In the genomic region with DNA sequence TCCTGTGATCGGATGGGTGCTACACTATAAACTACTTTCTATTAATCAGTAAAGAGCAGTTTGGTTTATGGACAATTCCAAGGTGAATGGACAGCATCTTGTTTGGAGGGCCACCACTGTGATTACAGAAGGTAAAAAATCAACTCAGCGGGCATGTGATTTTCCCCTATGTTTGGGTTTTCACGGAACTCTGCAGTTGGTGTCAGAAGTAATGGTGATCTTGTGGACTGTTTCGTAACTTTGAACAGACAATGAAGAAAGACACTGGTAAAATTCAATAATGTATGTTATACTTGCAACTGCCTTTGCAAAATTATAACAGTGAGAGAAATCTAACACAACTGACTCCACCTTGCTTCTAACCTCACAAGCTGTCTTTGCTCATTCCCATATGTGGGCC, we compare ENCODE assay signal across 1 cellular context.
TF ChIP-seq lines count a peak whose summit lies in the region.

No MANE protein-coding gene starts in this region.

TF ChIP-seq in HepG2, 621 proteins besides CTCF, POLR2A, EP300 and RAD21 (continued from another document and continues in another):
- TF ChIP-seq, protein P1, sequence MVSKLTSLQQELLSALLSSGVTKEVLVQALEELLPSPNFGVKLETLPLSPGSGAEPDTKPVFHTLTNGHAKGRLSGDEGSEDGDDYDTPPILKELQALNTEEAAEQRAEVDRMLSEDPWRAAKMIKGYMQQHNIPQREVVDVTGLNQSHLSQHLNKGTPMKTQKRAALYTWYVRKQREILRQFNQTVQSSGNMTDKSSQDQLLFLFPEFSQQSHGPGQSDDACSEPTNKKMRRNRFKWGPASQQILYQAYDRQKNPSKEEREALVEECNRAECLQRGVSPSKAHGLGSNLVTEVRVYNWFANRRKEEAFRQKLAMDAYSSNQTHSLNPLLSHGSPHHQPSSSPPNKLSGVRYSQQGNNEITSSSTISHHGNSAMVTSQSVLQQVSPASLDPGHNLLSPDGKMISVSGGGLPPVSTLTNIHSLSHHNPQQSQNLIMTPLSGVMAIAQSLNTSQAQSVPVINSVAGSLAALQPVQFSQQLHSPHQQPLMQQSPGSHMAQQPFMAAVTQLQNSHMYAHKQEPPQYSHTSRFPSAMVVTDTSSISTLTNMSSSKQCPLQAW (CRISPR knock-in tag; IDR thresholded peaks at IDR 0.05): peak; percentile 31; the same call in 1 of the 2 replicates
- TF ChIP-seq, protein P2, sequence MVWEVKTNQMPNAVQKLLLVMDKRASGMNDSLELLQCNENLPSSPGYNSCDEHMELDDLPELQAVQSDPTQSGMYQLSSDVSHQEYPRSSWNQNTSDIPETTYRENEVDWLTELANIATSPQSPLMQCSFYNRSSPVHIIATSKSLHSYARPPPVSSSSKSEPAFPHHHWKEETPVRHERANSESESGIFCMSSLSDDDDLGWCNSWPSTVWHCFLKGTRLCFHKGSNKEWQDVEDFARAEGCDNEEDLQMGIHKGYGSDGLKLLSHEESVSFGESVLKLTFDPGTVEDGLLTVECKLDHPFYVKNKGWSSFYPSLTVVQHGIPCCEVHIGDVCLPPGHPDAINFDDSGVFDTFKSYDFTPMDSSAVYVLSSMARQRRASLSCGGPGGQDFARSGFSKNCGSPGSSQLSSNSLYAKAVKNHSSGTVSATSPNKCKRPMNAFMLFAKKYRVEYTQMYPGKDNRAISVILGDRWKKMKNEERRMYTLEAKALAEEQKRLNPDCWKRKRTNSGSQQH (CRISPR knock-in tag; IDR thresholded peaks at IDR 0.05; ENCODE audit: low read depth): no peak
- TF ChIP-seq POLR2AphosphoS2 (IDR thresholded peaks at IDR 0.05; ENCODE audit: low read depth, low read length) (no peak), DNMT3B (CRISPR knock-in tag; conservative IDR thresholded peaks at IDR 0.05) (peak; percentile 47; the same call in 1 of the 2 replicates), SMAD9 (CRISPR knock-in tag; IDR thresholded peaks at IDR 0.05) (no peak), NFIC (IDR thresholded peaks at IDR 0.05; ENCODE audit: low read length) (peak; percentile 56; the same call in 1 of the 2 replicates), TEAD2 (CRISPR knock-in tag; IDR thresholded peaks at IDR 0.05) (no peak), PHF20 (CRISPR knock-in tag; IDR thresholded peaks at IDR 0.05) (no peak), HMG20A (CRISPR knock-in tag; IDR thresholded peaks at IDR 0.05; ENCODE audit: borderline replicate concordance) (peak; percentile 46; the same call in 1 of the 2 replicates), FOXK1 (CRISPR knock-in tag; IDR thresholded peaks at IDR 0.05; ENCODE audit: borderline replicate concordance, low read depth) (0 out of 2 replicates have a peak, but pooled peaks have one; percentile 27), ZNF34 (CRISPR knock-in tag; IDR thresholded peaks at IDR 0.05; ENCODE audit: borderline replicate concordance) (no peak), ZBTB20 (CRISPR knock-in tag; IDR thresholded peaks at IDR 0.05; ENCODE audit: borderline replicate concordance, low read depth) (peak; percentile 39; the same call in 1 of the 2 replicates), SAP130 (CRISPR knock-in tag; IDR thresholded peaks at IDR 0.05; ENCODE audit: low read depth) (peak; percentile 55; the same call in 1 of the 2 replicates), ZNF746 (CRISPR knock-in tag; IDR thresholded peaks at IDR 0.05) (no peak), ZEB1 (IDR thresholded peaks at IDR 0.05; ENCODE audit: insufficient replicate concordance, low read depth) (peak; percentile 26), CREM (IDR thresholded peaks at IDR 0.05) (peak; percentile 35; the same call in 1 of the 2 replicates), CREM (CRISPR knock-in tag; IDR thresholded peaks at IDR 0.05) (no peak), ZNF501 (CRISPR knock-in tag; IDR thresholded peaks at IDR 0.05) (no peak), HDAC1 (CRISPR knock-in tag; IDR thresholded peaks at IDR 0.05) (peak; percentile 25; the same call in 1 of the 2 replicates)
- TF ChIP-seq, protein P3, sequence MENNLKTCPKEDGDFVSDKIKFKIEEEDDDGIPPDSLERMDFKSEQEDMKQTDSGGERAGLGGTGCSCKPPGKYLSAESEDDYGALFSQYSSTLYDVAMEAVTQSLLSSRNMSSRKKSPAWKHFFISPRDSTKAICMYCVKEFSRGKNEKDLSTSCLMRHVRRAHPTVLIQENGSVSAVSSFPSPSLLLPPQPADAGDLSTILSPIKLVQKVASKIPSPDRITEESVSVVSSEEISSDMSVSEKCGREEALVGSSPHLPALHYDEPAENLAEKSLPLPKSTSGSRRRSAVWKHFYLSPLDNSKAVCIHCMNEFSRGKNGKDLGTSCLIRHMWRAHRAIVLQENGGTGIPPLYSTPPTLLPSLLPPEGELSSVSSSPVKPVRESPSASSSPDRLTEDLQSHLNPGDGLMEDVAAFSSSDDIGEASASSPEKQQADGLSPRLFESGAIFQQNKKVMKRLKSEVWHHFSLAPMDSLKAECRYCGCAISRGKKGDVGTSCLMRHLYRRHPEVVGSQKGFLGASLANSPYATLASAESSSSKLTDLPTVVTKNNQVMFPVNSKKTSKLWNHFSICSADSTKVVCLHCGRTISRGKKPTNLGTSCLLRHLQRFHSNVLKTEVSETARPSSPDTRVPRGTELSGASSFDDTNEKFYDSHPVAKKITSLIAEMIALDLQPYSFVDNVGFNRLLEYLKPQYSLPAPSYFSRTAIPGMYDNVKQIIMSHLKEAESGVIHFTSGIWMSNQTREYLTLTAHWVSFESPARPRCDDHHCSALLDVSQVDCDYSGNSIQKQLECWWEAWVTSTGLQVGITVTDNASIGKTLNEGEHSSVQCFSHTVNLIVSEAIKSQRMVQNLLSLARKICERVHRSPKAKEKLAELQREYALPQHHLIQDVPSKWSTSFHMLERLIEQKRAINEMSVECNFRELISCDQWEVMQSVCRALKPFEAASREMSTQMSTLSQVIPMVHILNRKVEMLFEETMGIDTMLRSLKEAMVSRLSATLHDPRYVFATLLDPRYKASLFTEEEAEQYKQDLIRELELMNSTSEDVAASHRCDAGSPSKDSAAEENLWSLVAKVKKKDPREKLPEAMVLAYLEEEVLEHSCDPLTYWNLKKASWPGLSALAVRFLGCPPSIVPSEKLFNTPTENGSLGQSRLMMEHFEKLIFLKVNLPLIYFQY (CRISPR knock-in tag; IDR thresholded peaks at IDR 0.05; ENCODE audit: borderline replicate concordance): peak; percentile 68; the same call in 1 of the 2 replicates
- TF ChIP-seq, protein P4, sequence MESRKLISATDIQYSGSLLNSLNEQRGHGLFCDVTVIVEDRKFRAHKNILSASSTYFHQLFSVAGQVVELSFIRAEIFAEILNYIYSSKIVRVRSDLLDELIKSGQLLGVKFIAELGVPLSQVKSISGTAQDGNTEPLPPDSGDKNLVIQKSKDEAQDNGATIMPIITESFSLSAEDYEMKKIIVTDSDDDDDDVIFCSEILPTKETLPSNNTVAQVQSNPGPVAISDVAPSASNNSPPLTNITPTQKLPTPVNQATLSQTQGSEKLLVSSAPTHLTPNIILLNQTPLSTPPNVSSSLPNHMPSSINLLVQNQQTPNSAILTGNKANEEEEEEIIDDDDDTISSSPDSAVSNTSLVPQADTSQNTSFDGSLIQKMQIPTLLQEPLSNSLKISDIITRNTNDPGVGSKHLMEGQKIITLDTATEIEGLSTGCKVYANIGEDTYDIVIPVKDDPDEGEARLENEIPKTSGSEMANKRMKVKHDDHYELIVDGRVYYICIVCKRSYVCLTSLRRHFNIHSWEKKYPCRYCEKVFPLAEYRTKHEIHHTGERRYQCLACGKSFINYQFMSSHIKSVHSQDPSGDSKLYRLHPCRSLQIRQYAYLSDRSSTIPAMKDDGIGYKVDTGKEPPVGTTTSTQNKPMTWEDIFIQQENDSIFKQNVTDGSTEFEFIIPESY (CRISPR knock-in tag; IDR thresholded peaks at IDR 0.05): no peak
- TF ChIP-seq, protein P5, sequence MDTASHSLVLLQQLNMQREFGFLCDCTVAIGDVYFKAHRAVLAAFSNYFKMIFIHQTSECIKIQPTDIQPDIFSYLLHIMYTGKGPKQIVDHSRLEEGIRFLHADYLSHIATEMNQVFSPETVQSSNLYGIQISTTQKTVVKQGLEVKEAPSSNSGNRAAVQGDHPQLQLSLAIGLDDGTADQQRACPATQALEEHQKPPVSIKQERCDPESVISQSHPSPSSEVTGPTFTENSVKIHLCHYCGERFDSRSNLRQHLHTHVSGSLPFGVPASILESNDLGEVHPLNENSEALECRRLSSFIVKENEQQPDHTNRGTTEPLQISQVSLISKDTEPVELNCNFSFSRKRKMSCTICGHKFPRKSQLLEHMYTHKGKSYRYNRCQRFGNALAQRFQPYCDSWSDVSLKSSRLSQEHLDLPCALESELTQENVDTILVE (CRISPR knock-in tag; IDR thresholded peaks at IDR 0.05): 0 out of 2 replicates have a peak, but pooled peaks have one; percentile 2
- TF ChIP-seq, protein P6, sequence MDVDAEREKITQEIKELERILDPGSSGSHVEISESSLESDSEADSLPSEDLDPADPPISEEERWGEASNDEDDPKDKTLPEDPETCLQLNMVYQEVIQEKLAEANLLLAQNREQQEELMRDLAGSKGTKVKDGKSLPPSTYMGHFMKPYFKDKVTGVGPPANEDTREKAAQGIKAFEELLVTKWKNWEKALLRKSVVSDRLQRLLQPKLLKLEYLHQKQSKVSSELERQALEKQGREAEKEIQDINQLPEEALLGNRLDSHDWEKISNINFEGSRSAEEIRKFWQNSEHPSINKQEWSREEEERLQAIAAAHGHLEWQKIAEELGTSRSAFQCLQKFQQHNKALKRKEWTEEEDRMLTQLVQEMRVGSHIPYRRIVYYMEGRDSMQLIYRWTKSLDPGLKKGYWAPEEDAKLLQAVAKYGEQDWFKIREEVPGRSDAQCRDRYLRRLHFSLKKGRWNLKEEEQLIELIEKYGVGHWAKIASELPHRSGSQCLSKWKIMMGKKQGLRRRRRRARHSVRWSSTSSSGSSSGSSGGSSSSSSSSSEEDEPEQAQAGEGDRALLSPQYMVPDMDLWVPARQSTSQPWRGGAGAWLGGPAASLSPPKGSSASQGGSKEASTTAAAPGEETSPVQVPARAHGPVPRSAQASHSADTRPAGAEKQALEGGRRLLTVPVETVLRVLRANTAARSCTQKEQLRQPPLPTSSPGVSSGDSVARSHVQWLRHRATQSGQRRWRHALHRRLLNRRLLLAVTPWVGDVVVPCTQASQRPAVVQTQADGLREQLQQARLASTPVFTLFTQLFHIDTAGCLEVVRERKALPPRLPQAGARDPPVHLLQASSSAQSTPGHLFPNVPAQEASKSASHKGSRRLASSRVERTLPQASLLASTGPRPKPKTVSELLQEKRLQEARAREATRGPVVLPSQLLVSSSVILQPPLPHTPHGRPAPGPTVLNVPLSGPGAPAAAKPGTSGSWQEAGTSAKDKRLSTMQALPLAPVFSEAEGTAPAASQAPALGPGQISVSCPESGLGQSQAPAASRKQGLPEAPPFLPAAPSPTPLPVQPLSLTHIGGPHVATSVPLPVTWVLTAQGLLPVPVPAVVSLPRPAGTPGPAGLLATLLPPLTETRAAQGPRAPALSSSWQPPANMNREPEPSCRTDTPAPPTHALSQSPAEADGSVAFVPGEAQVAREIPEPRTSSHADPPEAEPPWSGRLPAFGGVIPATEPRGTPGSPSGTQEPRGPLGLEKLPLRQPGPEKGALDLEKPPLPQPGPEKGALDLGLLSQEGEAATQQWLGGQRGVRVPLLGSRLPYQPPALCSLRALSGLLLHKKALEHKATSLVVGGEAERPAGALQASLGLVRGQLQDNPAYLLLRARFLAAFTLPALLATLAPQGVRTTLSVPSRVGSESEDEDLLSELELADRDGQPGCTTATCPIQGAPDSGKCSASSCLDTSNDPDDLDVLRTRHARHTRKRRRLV (CRISPR knock-in tag; IDR thresholded peaks at IDR 0.05): no peak
- TF ChIP-seq, protein P7, sequence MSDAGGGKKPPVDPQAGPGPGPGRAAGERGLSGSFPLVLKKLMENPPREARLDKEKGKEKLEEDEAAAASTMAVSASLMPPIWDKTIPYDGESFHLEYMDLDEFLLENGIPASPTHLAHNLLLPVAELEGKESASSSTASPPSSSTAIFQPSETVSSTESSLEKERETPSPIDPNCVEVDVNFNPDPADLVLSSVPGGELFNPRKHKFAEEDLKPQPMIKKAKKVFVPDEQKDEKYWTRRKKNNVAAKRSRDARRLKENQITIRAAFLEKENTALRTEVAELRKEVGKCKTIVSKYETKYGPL (CRISPR knock-in tag; IDR thresholded peaks at IDR 0.05): 0 out of 2 replicates have a peak, but pooled peaks have one; percentile 44
- TF ChIP-seq, protein P8, sequence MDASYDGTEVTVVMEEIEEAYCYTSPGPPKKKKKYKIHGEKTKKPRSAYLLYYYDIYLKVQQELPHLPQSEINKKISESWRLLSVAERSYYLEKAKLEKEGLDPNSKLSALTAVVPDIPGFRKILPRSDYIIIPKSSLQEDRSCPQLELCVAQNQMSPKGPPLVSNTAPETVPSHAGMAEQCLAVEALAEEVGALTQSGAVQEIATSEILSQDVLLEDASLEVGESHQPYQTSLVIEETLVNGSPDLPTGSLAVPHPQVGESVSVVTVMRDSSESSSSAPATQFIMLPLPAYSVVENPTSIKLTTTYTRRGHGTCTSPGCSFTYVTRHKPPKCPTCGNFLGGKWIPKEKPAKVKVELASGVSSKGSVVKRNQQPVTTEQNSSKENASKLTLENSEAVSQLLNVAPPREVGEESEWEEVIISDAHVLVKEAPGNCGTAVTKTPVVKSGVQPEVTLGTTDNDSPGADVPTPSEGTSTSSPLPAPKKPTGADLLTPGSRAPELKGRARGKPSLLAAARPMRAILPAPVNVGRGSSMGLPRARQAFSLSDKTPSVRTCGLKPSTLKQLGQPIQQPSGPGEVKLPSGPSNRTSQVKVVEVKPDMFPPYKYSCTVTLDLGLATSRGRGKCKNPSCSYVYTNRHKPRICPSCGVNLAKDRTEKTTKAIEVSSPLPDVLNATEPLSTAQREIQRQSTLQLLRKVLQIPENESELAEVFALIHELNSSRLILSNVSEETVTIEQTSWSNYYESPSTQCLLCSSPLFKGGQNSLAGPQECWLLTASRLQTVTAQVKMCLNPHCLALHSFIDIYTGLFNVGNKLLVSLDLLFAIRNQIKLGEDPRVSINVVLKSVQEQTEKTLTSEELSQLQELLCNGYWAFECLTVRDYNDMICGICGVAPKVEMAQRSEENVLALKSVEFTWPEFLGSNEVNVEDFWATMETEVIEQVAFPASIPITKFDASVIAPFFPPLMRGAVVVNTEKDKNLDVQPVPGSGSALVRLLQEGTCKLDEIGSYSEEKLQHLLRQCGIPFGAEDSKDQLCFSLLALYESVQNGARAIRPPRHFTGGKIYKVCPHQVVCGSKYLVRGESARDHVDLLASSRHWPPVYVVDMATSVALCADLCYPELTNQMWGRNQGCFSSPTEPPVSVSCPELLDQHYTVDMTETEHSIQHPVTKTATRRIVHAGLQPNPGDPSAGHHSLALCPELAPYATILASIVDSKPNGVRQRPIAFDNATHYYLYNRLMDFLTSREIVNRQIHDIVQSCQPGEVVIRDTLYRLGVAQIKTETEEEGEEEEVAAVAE (CRISPR knock-in tag; IDR thresholded peaks at IDR 0.05; ENCODE audit: borderline replicate concordance): no peak
- TF ChIP-seq, protein P9, sequence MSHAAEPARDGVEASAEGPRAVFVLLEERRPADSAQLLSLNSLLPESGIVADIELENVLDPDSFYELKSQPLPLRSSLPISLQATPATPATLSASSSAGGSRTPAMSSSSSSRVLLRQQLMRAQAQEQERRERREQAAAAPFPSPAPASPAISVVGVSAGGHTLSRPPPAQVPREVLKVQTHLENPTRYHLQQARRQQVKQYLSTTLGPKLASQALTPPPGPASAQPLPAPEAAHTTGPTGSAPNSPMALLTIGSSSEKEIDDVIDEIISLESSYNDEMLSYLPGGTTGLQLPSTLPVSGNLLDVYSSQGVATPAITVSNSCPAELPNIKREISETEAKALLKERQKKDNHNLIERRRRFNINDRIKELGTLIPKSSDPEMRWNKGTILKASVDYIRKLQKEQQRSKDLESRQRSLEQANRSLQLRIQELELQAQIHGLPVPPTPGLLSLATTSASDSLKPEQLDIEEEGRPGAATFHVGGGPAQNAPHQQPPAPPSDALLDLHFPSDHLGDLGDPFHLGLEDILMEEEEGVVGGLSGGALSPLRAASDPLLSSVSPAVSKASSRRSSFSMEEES (CRISPR knock-in tag; IDR thresholded peaks at IDR 0.05): peak; percentile 76; the same call in 1 of the 2 replicates
